In genomic region chr2:85988914-85989270, GRCh38 we compare ENCODE assay signal across 20 cellular contexts.
A peak's percentile ranks its signal among the peaks of the same experiment; 100 is the strongest.
DNase-seq lines count a peak whose midpoint lies in the region; ATAC-seq and TF ChIP-seq lines count a peak whose summit lies in the region.
"Had no signal": no experiment of that assay in that cellular context is flagged by ENCODE, and none has a peak within 500 bp of the region (broad histone marks: within the 10 kb centered on the region; RNA-seq: fewer than 3 reads in every experiment).

No MANE protein-coding gene starts in this region.

- H2BK5ac ChIP-seq in neuronal stem cell (ENCODE audit: low read length) = peak overlapping the region; percentile 39

- H3K14ac ChIP-seq in neuronal stem cell (ENCODE audit: low read length) = no peak overlapping the region

- H3K79me1 ChIP-seq in neuronal stem cell (ENCODE audit: low read depth, low read length) = no peaks in the 10 kb centered on the region

- H3K27me3 Mint-ChIP-seq in activated CD8-positive, alpha-beta T cell treated with anti-CD3 and anti-CD28 coated beads, Interleukin-2, amount 10 ng/mL, durations not matched to agents 7 days and 5 days (ENCODE audit: low read depth) = no peaks in the 10 kb centered on the region
- no peaks in the 10 kb centered on the region for H3K27me3 Mint-ChIP-seq in activated CD8-positive, alpha-beta T cell treated with anti-CD3 and anti-CD28 coated beads for 36 hours
- no peaks in the 10 kb centered on the region for H3K27me3 Mint-ChIP-seq in dendritic cell treated with granulocyte-macrophage colony-stimulating factor and Interleukin-4, amounts not matched to agents 40 ng/mL and 50 ng/mL, for 4 days

- H3K9ac ChIP-seq in neuronal stem cell (ENCODE audit: low read depth, low read length, poor library complexity) = no peak overlapping the region

- no peak overlapping the region for H4K91ac ChIP-seq in neuronal stem cell (ENCODE audit: low read depth, low read length, poor library complexity)

- peaks cover 23% of the 10 kb centered on the region for H3K4me1 Mint-ChIP-seq in activated CD8-positive, alpha-beta T cell treated with anti-CD3 and anti-CD28 coated beads, Interleukin-2, amount 10 ng/mL, durations not matched to agents 7 days and 5 days (ENCODE audit: low read depth)
- H3K4me1 Mint-ChIP-seq in activated CD8-positive, alpha-beta T cell treated with anti-CD3 and anti-CD28 coated beads for 36 hours (ENCODE audit: low read depth) = peaks cover 4% of the 10 kb centered on the region
- H3K4me1 Mint-ChIP-seq in dendritic cell treated with granulocyte-macrophage colony-stimulating factor and Interleukin-4, amounts not matched to agents 40 ng/mL and 50 ng/mL, for 4 days (ENCODE audit: low read depth) = peaks cover 25% of the 10 kb centered on the region

- TF ChIP-seq POLR2A in suprapubic skin (IDR thresholded peaks at IDR 0.05) = no peak

- H3K9me3 ChIP-seq in neuronal stem cell (replicated peaks in 1 of 2; ENCODE audit: control insufficient read depth in 2 of 2, insufficient read depth in 1 of 2, low read depth in 1 of 2, low read length in 2 of 2) (no peaks in the 10 kb centered on the region), suprapubic skin (no peaks in the 10 kb centered on the region)
- H3K9me3 ChIP-seq: BE2C, HAP-1, right lobe of liver, SJCRH30 had no signal

- CTCF ChIA-PET in activated CD8-positive, alpha-beta T cell treated with anti-CD3 and anti-CD28 coated beads, Interleukin-2, amount 10 ng/mL, durations not matched to agents 7 days and 5 days (lab: Charles Lee) = interaction anchor here (1.5 kb wide), 2 partner anchors 10 to 91 kb away, joined by 3 to 4 read pairs; no protein-coding TSS in a partner anchor
- CTCF ChIA-PET in activated CD8-positive, alpha-beta T cell treated with anti-CD3 and anti-CD28 coated beads for 36 hours (lab: Charles Lee) = no interaction called here

- H2BK120ac ChIP-seq in neuronal stem cell (ENCODE audit: low read depth, low read length) = no peak overlapping the region

- H3K27ac Mint-ChIP-seq in activated CD8-positive, alpha-beta T cell treated with anti-CD3 and anti-CD28 coated beads, Interleukin-2, amount 10 ng/mL, durations not matched to agents 7 days and 5 days = peak overlapping the region; percentile 35
- H3K27ac Mint-ChIP-seq in activated CD8-positive, alpha-beta T cell treated with anti-CD3 and anti-CD28 coated beads for 36 hours = no peak overlapping the region
- peak overlapping the region; percentile 42 for H3K27ac Mint-ChIP-seq in dendritic cell treated with granulocyte-macrophage colony-stimulating factor and Interleukin-4, amounts not matched to agents 40 ng/mL and 50 ng/mL, for 4 days
- H3K27ac Mint-ChIP-seq: T-helper 1 cell treated with Interleukin-12 subunit alpha and Interleukin-12 subunit beta and Interleukin-4 antibody, amounts not matched to agents 30 μg/mL and 1 μg/mL, for 36 hours had no signal

- H3K27me3 ChIP-seq in neuronal stem cell (ENCODE audit: control insufficient read depth in 3 of 3, insufficient read depth in 3 of 3, low read depth in 1 of 3, low read length in 3 of 3) = no peaks in the 10 kb centered on the region
- no peaks in the 10 kb centered on the region for H3K27me3 ChIP-seq in suprapubic skin
- H3K27me3 ChIP-seq: BE2C, right lobe of liver, SJCRH30 had no signal

- H3K4me1 ChIP-seq in neuronal stem cell (ENCODE audit: control insufficient read depth in 2 of 2, insufficient read depth in 1 of 2, low read depth in 1 of 2, low read length in 2 of 2) (no peaks in the 10 kb centered on the region), suprapubic skin (peaks cover 28% of the 10 kb centered on the region)
- H3K4me1 ChIP-seq: BE2C, HAP-1, right lobe of liver had no signal

- no peak for TF ChIP-seq CTCF in activated CD8-positive, alpha-beta T cell treated with anti-CD3 and anti-CD28 coated beads for 36 hours (IDR thresholded peaks at IDR 0.05)
- TF ChIP-seq CTCF in suprapubic skin (IDR thresholded peaks at IDR 0.05) = no peak

- H3K27ac ChIP-seq in neuronal stem cell (replicated peaks; ENCODE audit: low read length) (no peak overlapping the region), suprapubic skin (peak overlapping the region; percentile 50)
- H3K27ac ChIP-seq: right lobe of liver, SJCRH30 had no signal

- WGBS in neuronal stem cell (ENCODE audit: extremely low coverage in 2 of 2, insufficient read length in 2 of 2, insufficient replicate concordance in 1 of 2), 2 donors = no CpG with 5 or more reads among the region's 7 CpGs
- 91% methylated on average over 6 of the region's 7 CpGs for WGBS in suprapubic skin

- ATAC-seq in activated CD8-positive, alpha-beta T cell treated with anti-CD3 and anti-CD28 coated beads, Interleukin-2, amount 10 ng/mL, durations not matched to agents 7 days and 5 days = no peak
- ATAC-seq in activated CD8-positive, alpha-beta T cell treated with anti-CD3 and anti-CD28 coated beads for 36 hours = no peak
- ATAC-seq in left colon = no peak
- ATAC-seq in HG02571 (IDR thresholded peaks at IDR 0.05; ENCODE audit: unreplicated experiment) = no peak

- TF ChIP-seq EP300 in suprapubic skin (IDR thresholded peaks at IDR 0.05) = no peak

- no peak overlapping the region for H4K8ac ChIP-seq in neuronal stem cell (ENCODE audit: low read depth, low read length)

- POLR2A ChIA-PET in activated CD8-positive, alpha-beta T cell treated with anti-CD3 and anti-CD28 coated beads, Interleukin-2, amount 10 ng/mL, durations not matched to agents 7 days and 5 days (lab: Charles Lee) = no interaction called here
- POLR2A ChIA-PET in activated CD8-positive, alpha-beta T cell treated with anti-CD3 and anti-CD28 coated beads for 36 hours (lab: Charles Lee) = no interaction called here

- no peaks in the 10 kb centered on the region for H3K36me3 ChIP-seq in neuronal stem cell (replicated peaks in 1 of 2; ENCODE audit: control insufficient read depth in 2 of 2, insufficient read depth in 2 of 2, low read length in 2 of 2)
- H3K36me3 ChIP-seq in suprapubic skin = no peaks in the 10 kb centered on the region
- H3K36me3 ChIP-seq: BE2C, HAP-1, right lobe of liver, SJCRH30 had no signal

- no peak overlapping the region for H2AK5ac ChIP-seq in neuronal stem cell (ENCODE audit: low read depth, low read length)

- no peak overlapping the region for H3K4ac ChIP-seq in neuronal stem cell (ENCODE audit: low read length)

- H3K4me3 ChIP-seq in neuronal stem cell (ENCODE audit: low read length in 2 of 2) (no peak overlapping the region), suprapubic skin (no peak overlapping the region)
- H3K4me3 ChIP-seq: coronary artery, HAP-1, right lobe of liver, SJCRH30 had no signal

- no peak overlapping the region for H3K4me2 ChIP-seq in neuronal stem cell (ENCODE audit: insufficient read depth, low read length, poor library complexity, severe bottlenecking)

- H3K9me3 Mint-ChIP-seq in activated CD8-positive, alpha-beta T cell treated with anti-CD3 and anti-CD28 coated beads, Interleukin-2, amount 10 ng/mL, durations not matched to agents 7 days and 5 days (ENCODE audit: insufficient read depth) = no peaks in the 10 kb centered on the region
- H3K9me3 Mint-ChIP-seq in activated CD8-positive, alpha-beta T cell treated with anti-CD3 and anti-CD28 coated beads for 36 hours = no peaks in the 10 kb centered on the region
- H3K9me3 Mint-ChIP-seq in dendritic cell treated with granulocyte-macrophage colony-stimulating factor and Interleukin-4, amounts not matched to agents 40 ng/mL and 50 ng/mL, for 4 days = no peaks in the 10 kb centered on the region
- H3K9me3 Mint-ChIP-seq: T-helper 1 cell treated with Interleukin-12 subunit alpha and Interleukin-12 subunit beta and Interleukin-4 antibody, amounts not matched to agents 30 μg/mL and 1 μg/mL, for 36 hours had no signal

- H3K23ac ChIP-seq in neuronal stem cell (ENCODE audit: low read depth, low read length, poor library complexity) = peak overlapping the region; percentile 65

- intact Hi-C loops in activated CD8-positive, alpha-beta T cell treated with anti-CD3 and anti-CD28 coated beads for 36 hours (cut with micrococcal nuclease) = no loop called here
- intact Hi-C loops in dendritic cell treated with granulocyte-macrophage colony-stimulating factor and Interleukin-4, amounts not matched to agents 40 ng/mL and 50 ng/mL, for 4 days (cut with micrococcal nuclease) = no loop called here
- intact Hi-C loops in left colon (cut with DNase I, micrococcal nuclease) = no loop called here

- H3K18ac ChIP-seq in neuronal stem cell (ENCODE audit: low read length) = peak overlapping the region; percentile 85

- H2BK12ac ChIP-seq in neuronal stem cell (ENCODE audit: low read length) = peak overlapping the region; percentile 22

- peaks cover 3% of the 10 kb centered on the region for H3K36me3 Mint-ChIP-seq in activated CD8-positive, alpha-beta T cell treated with anti-CD3 and anti-CD28 coated beads, Interleukin-2, amount 10 ng/mL, durations not matched to agents 7 days and 5 days (ENCODE audit: low read depth)
- no peaks in the 10 kb centered on the region for H3K36me3 Mint-ChIP-seq in activated CD8-positive, alpha-beta T cell treated with anti-CD3 and anti-CD28 coated beads for 36 hours (ENCODE audit: low read depth)
- no peaks in the 10 kb centered on the region for H3K36me3 Mint-ChIP-seq in dendritic cell treated with granulocyte-macrophage colony-stimulating factor and Interleukin-4, amounts not matched to agents 40 ng/mL and 50 ng/mL, for 4 days (ENCODE audit: low read depth)

- DNase-seq in activated CD8-positive, alpha-beta T cell treated with anti-CD3 and anti-CD28 coated beads, Interleukin-2, amount 10 ng/mL, durations not matched to agents 7 days and 5 days = no peak
- no peak for DNase-seq in activated CD8-positive, alpha-beta T cell treated with anti-CD3 and anti-CD28 coated beads for 36 hours
- DNase-seq in neuronal stem cell (ENCODE audit: low spot score) (no peak), suprapubic skin (ENCODE audit: low spot score in 2 of 2) (peak in 1 of 2 donors; percentile 52), left colon (no peak), NCI-H146 (lab: John Stamatoyannopoulos, UW) (no peak)
- DNase-seq: activated CD4-positive, alpha-beta T cell treated with anti-CD3 and anti-CD28 coated beads for 4 hours; activated CD8-positive, alpha-beta memory T cell treated with anti-CD3 and anti-CD28 coated beads, Interleukin-2, amount 50 U/mL, for 4 hours; BE2C; DMS79 treated with DMSO at 0.1 percent for 48 hours; endodermal cell; NCI-H1105 treated with DMSO at 0.1 percent for 48 hours; nucleus accumbens; right lobe of liver; SJCRH30 had no signal

- H2AFZ ChIP-seq in neuronal stem cell (ENCODE audit: low read length) = no peak overlapping the region

- H2BK15ac ChIP-seq in neuronal stem cell (ENCODE audit: low read length) = peak overlapping the region; percentile 17

- no peak overlapping the region for H3K4me3 Mint-ChIP-seq in activated CD8-positive, alpha-beta T cell treated with anti-CD3 and anti-CD28 coated beads, Interleukin-2, amount 10 ng/mL, durations not matched to agents 7 days and 5 days
- H3K4me3 Mint-ChIP-seq in activated CD8-positive, alpha-beta T cell treated with anti-CD3 and anti-CD28 coated beads for 36 hours = no peak overlapping the region
- no peak overlapping the region for H3K4me3 Mint-ChIP-seq in dendritic cell treated with granulocyte-macrophage colony-stimulating factor and Interleukin-4, amounts not matched to agents 40 ng/mL and 50 ng/mL, for 4 days
- H3K4me3 Mint-ChIP-seq: endodermal cell; T-helper 1 cell treated with Interleukin-12 subunit alpha and Interleukin-12 subunit beta and Interleukin-4 antibody, amounts not matched to agents 30 μg/mL and 1 μg/mL, for 36 hours had no signal
